Comparison of ENCODE assay signal across 8 cellular contexts in genomic region chr20:33401042-33401921, GRCh38. TPM values are rescaled to one million over a fixed set of nuclear protein-coding genes. Genes with fewer than 3 reads are reported as not detected.
DNase-seq lines count a peak whose midpoint lies in the region; ATAC-seq, FAIRE-seq and TF ChIP-seq lines count a peak whose summit lies in the region.

TSS of gene CDK5RAP1 (minus strand) at chr20:33401519. CDS start at chr20:33397064, 4,455 bp downstream.

- no peak for TF ChIP-seq EP300 in A549 (IDR thresholded peaks at IDR 0.05)

- H3K27ac ChIP-seq in A549 = peak within 1 kb of the TSS; percentile 84 to 92

- peak within 1 kb of the TSS; percentile 86 for H3K4me3 ChIP-seq in A549

- H3K9me3 ChIP-seq in A549 = no peaks in the 10 kb centered on the region

- peak; percentile 98 to 99 for ATAC-seq in A549
- peak; percentile 75 for ATAC-seq in GM18867 (IDR thresholded peaks at IDR 0.05; ENCODE audit: unreplicated experiment)
- peak; percentile 76 for ATAC-seq in HG03196 (IDR thresholded peaks at IDR 0.05; ENCODE audit: unreplicated experiment)

- FAIRE-seq in A549 (lab: Jason Lieb, UNC) = no peak

- DNase-seq in A549 (ENCODE audit: low read depth in 1 of 2, low spot score in 1 of 2) = peak; percentile 79 to 95
- peak; percentile 84 for DNase-seq in NCI-H345 treated with DMSO at 0.1 percent for 48 hours (lab: John Stamatoyannopoulos, UW; ENCODE audit: unreplicated experiment)
- peak; percentile 72 for DNase-seq in activated CD4-positive, CD25-positive, alpha-beta regulatory T cell treated with anti-CD3 and anti-CD28 coated beads, Interleukin-2, amount 50 U/mL, for 16 hours (ENCODE audit: low read depth, low spot score)
- DNase-seq in central memory CD4-positive, alpha-beta T cell = peak; percentile 80
- peak; percentile 94 for DNase-seq in islet precursor cell
- DNase-seq in stimulated activated CD4-positive, alpha-beta T cell treated with anti-CD3 and anti-CD28 coated beads, Interleukin-12 subunit alpha, Interleukin-12 subunit beta, amount 100 ng/mL, for 24 hours (ENCODE audit: low read depth in 2 of 2) = peak; percentile 73 to 81

- no peak for TF ChIP-seq RAD21 in A549 (conservative IDR thresholded peaks at IDR 0.05 in 1 of 2, IDR thresholded peaks at IDR 0.05 in 1 of 2)

- H3K4me1 ChIP-seq in A549 = peaks cover 14% of the 10 kb centered on the region

- TF ChIP-seq CTCF in A549 (IDR thresholded peaks at IDR 0.05) = no peak

- WGBS in A549 (ENCODE audit: missing lambda C conversion rate) = 1% methylated on average over 34 of the region's 47 CpGs

- CTCF ChIA-PET in A549 (lab: Yijun Ruan, JAX) = interaction anchor here (0.7 to 1.7 kb wide), 2 partner anchors 10 to 247 kb away, joined by 3 to 6 read pairs; no protein-coding TSS in a partner anchor

- TF ChIP-seq POLR2A in A549 (IDR thresholded peaks at IDR 0.05; ENCODE audit: low read length) = peak; percentile 90

- POLR2A ChIA-PET in A549 (lab: Yijun Ruan, JAX) = interaction anchor here (0.6 to 1.3 kb wide), 7 partner anchors 9 to 89 kb away, joined by 3 to 8 read pairs (median 4); partner anchors contain the start of genes CBFA2T2 and SNTA1

- H3K4me2 ChIP-seq in A549 = peak within 1 kb of the TSS; percentile 93

TF ChIP-seq in A549, 52 proteins besides CTCF, POLR2A, EP300 and RAD21:
- TF ChIP-seq KDM5A (IDR thresholded peaks at IDR 0.05) (peak; percentile 89), RFX5 (IDR thresholded peaks at IDR 0.05) (0 out of 2 replicates have a peak, but pooled peaks have one; percentile 52), HOXB13 (CRISPR knock-in tag; IDR thresholded peaks at IDR 0.05; ENCODE audit: low read depth) (no peak), HEYL (CRISPR knock-in tag; IDR thresholded peaks at IDR 0.05) (no peak), JUNB (IDR thresholded peaks at IDR 0.05) (no peak), EHMT2 (IDR thresholded peaks at IDR 0.05; ENCODE audit: low read depth) (no peak), MYC (IDR thresholded peaks at IDR 0.05; ENCODE audit: borderline replicate concordance, low read length) (no peak), CBX8 (IDR thresholded peaks at IDR 0.05) (no peak), SMC3 (IDR thresholded peaks at IDR 0.05) (0 out of 3 replicates have a peak, but pooled peaks have one; percentile 11), NPAS2 (CRISPR knock-in tag; IDR thresholded peaks at IDR 0.05; ENCODE audit: borderline replicate concordance) (no peak), REST (IDR thresholded peaks at IDR 0.05) (peak; percentile 51), SREBF2 (IDR thresholded peaks at IDR 0.05) (no peak), BCL3 (IDR thresholded peaks at IDR 0.05) (peak; percentile 74; the same call in 2 of the 3 replicates), USF2 (IDR thresholded peaks at IDR 0.05) (no peak), CHD2 (IDR thresholded peaks at IDR 0.05; ENCODE audit: low read length, partially characterized antibody) (peak; percentile 35), FOXS1 (CRISPR knock-in tag; IDR thresholded peaks at IDR 0.05) (no peak), PHF8 (IDR thresholded peaks at IDR 0.05; ENCODE audit: borderline replicate concordance, low read depth) (peak; percentile 75), MAX (IDR thresholded peaks at IDR 0.05) (peak; percentile 94), JUN (IDR thresholded peaks at IDR 0.05) (peak; percentile 62 to 92; a peak in 4 of 5 replicates), ZC3H11A (IDR thresholded peaks at IDR 0.05) (peak; percentile 3; the same call in 1 of the 2 replicates), CBX2 (IDR thresholded peaks at IDR 0.05; ENCODE audit: borderline replicate concordance, low read depth) (no peak), ESRRA (IDR thresholded peaks at IDR 0.05; ENCODE audit: borderline replicate concordance, low read length) (no peak), ZSCAN20 (CRISPR knock-in tag; IDR thresholded peaks at IDR 0.05) (no peak)

RNA-seq across cellular contexts. Expression of gene CDK5RAP1, which starts in this region (rescaled TPM):
- polyA plus RNA-seq in A549 (2011; rRNA removed) (39.7 and 42.5 TPM in 2 replicates), A549 (2017; fragmentation: RNase III; extraction: RNeasy Plus Mini Kit Qiagen cat#74134 plus additional on column Dnase treatment) (39.6 to 40.4 TPM (median 40.3 TPM) in 3 replicates)
- 33.1 and 33.7 TPM in 2 replicates for polyA plus RNA-seq in A549 (2012; cell fraction: cytosol; rRNA removed)
- polyA plus RNA-seq in A549 (2012; cell fraction: nucleus; rRNA removed) = 42.4 and 59.1 TPM in 2 replicates
- polyA minus RNA-seq in A549 (2011; rRNA and poly(A)+ RNA removed) = 38.7 and 41.2 TPM in 2 replicates

Comparison
In these comparisons a context has a peak if more than half of its experiments do, and no peak if none do; other contexts are left out.
1. Peak in every context shown above with its lines: DNase-seq, ATAC-seq, H3K4me3 ChIP-seq and H3K27ac ChIP-seq.